In the genomic region with DNA sequence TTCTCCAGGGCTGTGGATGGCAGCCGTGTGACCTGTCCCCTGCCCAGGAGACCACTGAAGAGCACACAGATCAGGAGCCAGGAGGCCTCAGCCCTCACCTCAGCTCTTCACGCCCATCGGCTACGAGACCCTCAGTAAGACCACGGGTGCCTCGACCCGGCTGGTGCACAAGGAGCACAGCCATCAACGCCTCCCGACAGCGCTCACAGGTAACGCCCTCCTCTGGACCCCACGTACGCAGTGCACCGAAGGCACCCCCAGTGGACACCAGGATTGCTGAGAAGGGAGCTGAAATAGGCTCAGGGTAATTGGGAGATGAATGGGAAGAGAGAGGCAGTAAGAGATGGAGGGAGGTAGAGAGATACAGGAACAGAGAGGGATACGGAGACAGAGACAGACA, we compare ENCODE assay signal across 29 cellular contexts.
"Had no signal": no experiment of that assay in that cellular context is flagged by ENCODE, and none has a peak within 500 bp of the region (broad histone marks: within the 10 kb centered on the region; RNA-seq: fewer than 3 reads in every experiment).

No MANE protein-coding gene starts in this region.

- H3K27ac Mint-ChIP-seq: activated CD4-positive, alpha-beta memory T cell treated with anti-CD3 and anti-CD28 coated beads, Interleukin-2, amount 10 ng/mL, durations not matched to agents 7 days and 5 days; activated CD4-positive, alpha-beta T cell treated with anti-CD3 and anti-CD28 coated beads for 36 hours; activated CD4-positive, alpha-beta T cell treated with anti-CD3 and anti-CD28 coated beads, Interleukin-2, amount 10 ng/mL, durations not matched to agents 24 days and 14 days; activated naive CD4-positive, alpha-beta T cell treated with anti-CD3 and anti-CD28 coated beads, Interleukin-2, amount 10 ng/mL, durations not matched to agents 7 days and 5 days; activated naive CD4-positive, alpha-beta T cell treated with anti-CD3 and anti-CD28 coated beads, Interleukin-2, amount 50 U/mL, for 72 hours; activated naive CD8-positive, alpha-beta T cell treated with anti-CD3 and anti-CD28 coated beads, Interleukin-2, amount 10 ng/mL, durations not matched to agents 7 days and 5 days; activated T-cell treated with anti-CD3 and anti-CD28 coated beads, Interleukin-2, amount 50 U/mL, for 24 hours; activated T-cell treated with anti-CD3 and anti-CD28 coated beads, Interleukin-2, amount 50 U/mL, for 72 hours; T-cell; T-helper 1 cell treated with Interleukin-12 subunit alpha and Interleukin-12 subunit beta and Interleukin-4 antibody, amounts not matched to agents 30 μg/mL and 1 μg/mL, for 36 hours; T-helper 2 cell treated with Interferon-gamma antibody and Interleukin-4, amounts not matched to agents 5 μg/mL and 100 μg/mL, for 36 hours had no signal

- H3K27me3 Mint-ChIP-seq: activated CD4-positive, alpha-beta T cell treated with anti-CD3 and anti-CD28 coated beads, Interleukin-2, amount 10 ng/mL, durations not matched to agents 24 days and 14 days; brain had no signal

- H3K4me3 ChIP-seq: ascending aorta, colonic mucosa, esophagus squamous epithelium, gastroesophageal sphincter had no signal

- H3K4me1 ChIP-seq: ascending aorta, colonic mucosa, esophagus squamous epithelium, gastroesophageal sphincter had no signal

- H3K36me3 ChIP-seq: ascending aorta, colonic mucosa, esophagus squamous epithelium, gastroesophageal sphincter, WERI-Rb-1 had no signal

- H3K4me1 Mint-ChIP-seq: activated CD4-positive, alpha-beta memory T cell treated with anti-CD3 and anti-CD28 coated beads, Interleukin-2, amount 10 ng/mL, durations not matched to agents 7 days and 5 days; activated CD4-positive, alpha-beta T cell treated with anti-CD3 and anti-CD28 coated beads for 36 hours; activated CD4-positive, alpha-beta T cell treated with anti-CD3 and anti-CD28 coated beads, Interleukin-2, amount 10 ng/mL, durations not matched to agents 24 days and 14 days; activated naive CD4-positive, alpha-beta T cell treated with anti-CD3 and anti-CD28 coated beads, Interleukin-2, amount 10 ng/mL, durations not matched to agents 7 days and 5 days; T-cell had no signal

- H3K27me3 ChIP-seq: ascending aorta, colonic mucosa, esophagus squamous epithelium, gastroesophageal sphincter had no signal

- H3K27ac ChIP-seq: ascending aorta, colonic mucosa, epithelial cell of prostate, esophagus squamous epithelium, gastroesophageal sphincter, WERI-Rb-1 had no signal

- H3K4me3 Mint-ChIP-seq: activated CD4-positive, alpha-beta memory T cell treated with anti-CD3 and anti-CD28 coated beads, Interleukin-2, amount 10 ng/mL, durations not matched to agents 7 days and 5 days; activated CD4-positive, alpha-beta T cell treated with anti-CD3 and anti-CD28 coated beads for 36 hours; activated CD4-positive, alpha-beta T cell treated with anti-CD3 and anti-CD28 coated beads, Interleukin-2, amount 10 ng/mL, durations not matched to agents 24 days and 14 days; activated naive CD4-positive, alpha-beta T cell treated with anti-CD3 and anti-CD28 coated beads, Interleukin-2, amount 10 ng/mL, durations not matched to agents 7 days and 5 days; activated naive CD8-positive, alpha-beta T cell treated with anti-CD3 and anti-CD28 coated beads, Interleukin-2, amount 10 ng/mL, durations not matched to agents 7 days and 5 days; activated T-cell treated with anti-CD3 and anti-CD28 coated beads, Interleukin-2, amount 50 U/mL, for 24 hours; activated T-cell treated with anti-CD3 and anti-CD28 coated beads, Interleukin-2, amount 50 U/mL, for 72 hours; brain; T-cell; T-helper 1 cell treated with Interleukin-12 subunit alpha and Interleukin-12 subunit beta and Interleukin-4 antibody, amounts not matched to agents 30 μg/mL and 1 μg/mL, for 36 hours; T-helper 2 cell treated with Interferon-gamma antibody and Interleukin-4, amounts not matched to agents 5 μg/mL and 100 μg/mL, for 36 hours had no signal

- H3K9me3 Mint-ChIP-seq: activated CD4-positive, alpha-beta memory T cell treated with anti-CD3 and anti-CD28 coated beads, Interleukin-2, amount 10 ng/mL, durations not matched to agents 7 days and 5 days; activated CD4-positive, alpha-beta T cell treated with anti-CD3 and anti-CD28 coated beads, Interleukin-2, amount 10 ng/mL, durations not matched to agents 24 days and 14 days; activated naive CD4-positive, alpha-beta T cell treated with anti-CD3 and anti-CD28 coated beads, Interleukin-2, amount 10 ng/mL, durations not matched to agents 7 days and 5 days; activated naive CD4-positive, alpha-beta T cell treated with anti-CD3 and anti-CD28 coated beads, Interleukin-2, amount 50 U/mL, for 72 hours; activated naive CD8-positive, alpha-beta T cell treated with anti-CD3 and anti-CD28 coated beads, Interleukin-2, amount 10 ng/mL, durations not matched to agents 7 days and 5 days; activated T-cell treated with anti-CD3 and anti-CD28 coated beads, Interleukin-2, amount 50 U/mL, for 24 hours; activated T-cell treated with anti-CD3 and anti-CD28 coated beads, Interleukin-2, amount 50 U/mL, for 72 hours; T-cell; T-helper 1 cell treated with Interleukin-12 subunit alpha and Interleukin-12 subunit beta and Interleukin-4 antibody, amounts not matched to agents 30 μg/mL and 1 μg/mL, for 36 hours; T-helper 2 cell treated with Interferon-gamma antibody and Interleukin-4, amounts not matched to agents 5 μg/mL and 100 μg/mL, for 36 hours had no signal

- H3K9me3 ChIP-seq: ascending aorta, colonic mucosa, esophagus squamous epithelium, gastroesophageal sphincter had no signal

- DNase-seq: activated CD4-positive, alpha-beta memory T cell treated with anti-CD3 and anti-CD28 coated beads, Interleukin-2, amount 10 ng/mL, durations not matched to agents 7 days and 5 days; activated CD4-positive, alpha-beta T cell treated with anti-CD3 and anti-CD28 coated beads for 36 hours; activated CD4-positive, alpha-beta T cell treated with anti-CD3 and anti-CD28 coated beads, Interleukin-2, amount 10 ng/mL, durations not matched to agents 24 days and 14 days; activated CD4-positive, CD25-positive, alpha-beta regulatory T cell; activated CD4-positive, CD25-positive, alpha-beta regulatory T cell treated with anti-CD3 and anti-CD28 coated beads, Interleukin-2, amount 50 U/mL, for 72 hours; activated CD8-positive, alpha-beta memory T cell treated with anti-CD3 and anti-CD28 coated beads, Interleukin-2, amount 50 U/mL, for 48 hours; activated gamma-delta T cell; activated naive CD4-positive, alpha-beta T cell; activated naive CD4-positive, alpha-beta T cell treated with anti-CD3 and anti-CD28 coated beads, Interleukin-2, amount 10 ng/mL, durations not matched to agents 7 days and 5 days; activated naive CD8-positive, alpha-beta T cell treated with anti-CD3 and anti-CD28 coated beads, Interleukin-2, amount 10 ng/mL, durations not matched to agents 7 days and 5 days; activated T-cell treated with anti-CD3 and anti-CD28 coated beads for 4 hours; activated T-cell treated with anti-CD3 and anti-CD28 coated beads, Interleukin-2, amount 50 U/mL, for 24 hours; activated T-cell treated with anti-CD3 and anti-CD28 coated beads, Interleukin-2, amount 50 U/mL, for 72 hours; caudate nucleus; cerebellar nuclear complex; colonic mucosa; effector CD8-positive, alpha-beta T cell; esophagus squamous epithelium; foreskin melanocyte; T-cell; T1000; WERI-Rb-1 had no signal

- ATAC-seq: activated CD4-positive, alpha-beta T cell treated with anti-CD3 and anti-CD28 coated beads for 36 hours; activated naive CD4-positive, alpha-beta T cell treated with anti-CD3 and anti-CD28 coated beads, Interleukin-2, amount 50 U/mL, for 72 hours; activated T-cell treated with anti-CD3 and anti-CD28 coated beads, Interleukin-2, amount 50 U/mL, for 72 hours; gastroesophageal sphincter; T-cell had no signal

- H3K36me3 Mint-ChIP-seq: activated naive CD4-positive, alpha-beta T cell treated with anti-CD3 and anti-CD28 coated beads, Interleukin-2, amount 10 ng/mL, durations not matched to agents 7 days and 5 days; activated naive CD4-positive, alpha-beta T cell treated with anti-CD3 and anti-CD28 coated beads, Interleukin-2, amount 50 U/mL, for 72 hours; activated naive CD8-positive, alpha-beta T cell treated with anti-CD3 and anti-CD28 coated beads, Interleukin-2, amount 10 ng/mL, durations not matched to agents 7 days and 5 days; brain; T-cell had no signal
